1 cellular context compared by ENCODE assay signal in genomic region chr1:22488319-22488718, GRCh38.
TF ChIP-seq lines count a peak whose summit lies in the region.

No MANE protein-coding gene starts in this region.

TF ChIP-seq in endothelial cell of umbilical vein, 7 proteins besides CTCF, POLR2A, EP300 and RAD21:
- TF ChIP-seq POLR2AphosphoS5 (IDR thresholded peaks at IDR 0.05; ENCODE audit: insufficient read depth, low read depth, low read length) (no peak), MYC (IDR thresholded peaks at IDR 0.05; ENCODE audit: low read depth, low read length) (no peak), MAX (IDR thresholded peaks at IDR 0.05; ENCODE audit: insufficient read depth, insufficient read length) (no peak), GATA2 (IDR thresholded peaks at IDR 0.05; ENCODE audit: insufficient read depth, insufficient read length, low read depth, low read length) (no peak), EZH2 (IDR thresholded peaks at IDR 0.05; ENCODE audit: borderline replicate concordance, low read depth, low read length, severe bottlenecking) (no peak), FOS (IDR thresholded peaks at IDR 0.05; ENCODE audit: borderline replicate concordance, insufficient read depth, low read length) (no peak), JUN (IDR thresholded peaks at IDR 0.05; ENCODE audit: borderline replicate concordance, insufficient read depth, insufficient read length, low read depth) (no peak)
TF ChIP-seq in endothelial cell of umbilical vein: peak in this region for 0.
